Comparison of ENCODE assay signal across 2 cellular contexts in genomic region chr6:7473805-7474329, GRCh38.
A peak's percentile ranks its signal among the peaks of the same experiment; 100 is the strongest.
TF ChIP-seq lines count a peak whose summit lies in the region.

No MANE protein-coding gene starts in this region.

TF ChIP-seq in GM23338, 12 proteins besides CTCF, POLR2A, EP300 and RAD21 (continued from another document):
- TF ChIP-seq ZNF462 (CRISPR knock-in tag; IDR thresholded peaks at IDR 0.05): no peak
- TF ChIP-seq ZNF114 (CRISPR knock-in tag; IDR thresholded peaks at IDR 0.05): no peak
- no peak for TF ChIP-seq REST (IDR thresholded peaks at IDR 0.05; ENCODE audit: unreplicated experiment)
- TF ChIP-seq CREB1 (CRISPR knock-in tag; IDR thresholded peaks at IDR 0.05; ENCODE audit: low read depth): no peak
- TF ChIP-seq ZNF331 (CRISPR knock-in tag; IDR thresholded peaks at IDR 0.05; ENCODE audit: low read depth): no peak
- TF ChIP-seq ETS1 (IDR thresholded peaks at IDR 0.05): no peak
- no peak for TF ChIP-seq POLR2AphosphoS5 (IDR thresholded peaks at IDR 0.05; ENCODE audit: low read depth)
- TF ChIP-seq EZH2phosphoT487 (IDR thresholded peaks at IDR 0.05; ENCODE audit: unreplicated experiment): no peak
- no peak for TF ChIP-seq EZH2 (IDR thresholded peaks at IDR 0.05; ENCODE audit: low read depth, unreplicated experiment)
- TF ChIP-seq NANOG (IDR thresholded peaks at IDR 0.05; ENCODE audit: borderline replicate concordance): no peak
- TF ChIP-seq JUNB (IDR thresholded peaks at IDR 0.05; ENCODE audit: unreplicated experiment): no peak

TF ChIP-seq in K562, 482 proteins besides CTCF, POLR2A, EP300 and RAD21:
- TF ChIP-seq ZBTB40 (IDR thresholded peaks at IDR 0.05) (no peak), ZBTB40 (CRISPR knock-in tag; IDR thresholded peaks at IDR 0.05) (no peak), NFIC (IDR thresholded peaks at IDR 0.05) (peak; percentile 46)
